10 cellular contexts compared by ENCODE assay signal in the genomic region with DNA sequence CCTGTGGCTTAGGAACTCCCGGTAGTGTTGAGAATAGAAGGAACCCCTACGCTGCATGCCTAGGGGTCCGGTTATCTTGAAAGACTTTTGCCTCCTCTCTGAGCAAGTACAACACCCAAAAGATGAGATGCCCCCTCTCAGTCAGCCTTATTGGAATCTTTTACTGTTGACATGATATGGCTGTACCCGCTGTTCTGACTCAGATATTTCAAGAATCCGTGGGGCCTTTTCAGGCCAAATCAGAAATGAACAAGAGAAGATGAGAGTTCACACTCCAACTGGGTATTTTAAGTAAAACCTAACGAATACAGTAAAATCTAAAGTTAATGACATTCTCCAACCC.
DNase-seq lines count a peak whose midpoint lies in the region; ATAC-seq and TF ChIP-seq lines count a peak whose summit lies in the region.
"Had no signal": no experiment of that assay in that cellular context is flagged by ENCODE, and none has a peak within 500 bp of the region (broad histone marks: within the 10 kb centered on the region; RNA-seq: fewer than 3 reads in every experiment).

No MANE protein-coding gene starts in this region.

- H3K4me3 ChIP-seq in GM08714 (ENCODE audit: low read length) = peak overlapping the region; percentile 46; the same call in 1 of the 2 replicates
- H3K4me3 ChIP-seq in HUES48 (ENCODE audit: low read depth, low read length) = peak overlapping the region; percentile 61
- H3K4me3 ChIP-seq in coronary artery = peak overlapping the region; percentile 54
- H3K4me3 ChIP-seq in neuronal stem cell (ENCODE audit: low read length in 2 of 2) = peak overlapping the region in 1 of 2 donors; percentile 6
- peak overlapping the region in 2 of 4 donors; percentile 32 to 40 for H3K4me3 ChIP-seq in tibial nerve

- no CpG with 5 or more reads among the region's 6 CpGs for WGBS in neuronal stem cell (ENCODE audit: extremely low coverage in 2 of 2, insufficient read length in 2 of 2, insufficient replicate concordance in 1 of 2), 2 donors
- WGBS in tibial nerve, 2 donors = 54 to 63% methylated on average over 6 of the region's 6 CpGs

- no peak for TF ChIP-seq EP300 in tibial nerve (IDR thresholded peaks at IDR 0.05)

- H2AK5ac ChIP-seq in neuronal stem cell (ENCODE audit: low read depth, low read length) = no peak overlapping the region

- H3K9me3 ChIP-seq in HUES48 (ENCODE audit: control insufficient read depth, insufficient read depth, low read length) (no peaks in the 10 kb centered on the region), neuronal stem cell (replicated peaks in 1 of 2; ENCODE audit: control insufficient read depth in 2 of 2, insufficient read depth in 1 of 2, low read depth in 1 of 2, low read length in 2 of 2) (no peaks in the 10 kb centered on the region), tibial nerve (peaks cover 0 to 18% (median 0%) of the 10 kb centered on the region in 4 donors)

- H2BK120ac ChIP-seq in neuronal stem cell (ENCODE audit: low read depth, low read length) = no peak overlapping the region

- H4K91ac ChIP-seq in neuronal stem cell (ENCODE audit: low read depth, low read length, poor library complexity) = no peak overlapping the region

- H3K23ac ChIP-seq in neuronal stem cell (ENCODE audit: low read depth, low read length, poor library complexity) = no peak overlapping the region

- ATAC-seq in HG03521 (IDR thresholded peaks at IDR 0.05; ENCODE audit: unreplicated experiment) = no peak
- ATAC-seq: HCT116 had no signal

- no peak for TF ChIP-seq POLR2A in tibial nerve (IDR thresholded peaks at IDR 0.05)

- no peak overlapping the region for H4K8ac ChIP-seq in neuronal stem cell (ENCODE audit: low read depth, low read length)

- H3K18ac ChIP-seq in neuronal stem cell (ENCODE audit: low read length) = no peak overlapping the region

- H3K36me3 ChIP-seq in HUES48 (ENCODE audit: control insufficient read depth, insufficient read depth, low read length) (no peaks in the 10 kb centered on the region), neuronal stem cell (replicated peaks in 1 of 2; ENCODE audit: control insufficient read depth in 2 of 2, insufficient read depth in 2 of 2, low read length in 2 of 2) (no peaks in the 10 kb centered on the region), tibial nerve (no peaks in the 10 kb centered on the region)

- peak overlapping the region; percentile 62 for H3K4me2 ChIP-seq in neuronal stem cell (ENCODE audit: insufficient read depth, low read length, poor library complexity, severe bottlenecking)

- H2BK15ac ChIP-seq in neuronal stem cell (ENCODE audit: low read length) = no peak overlapping the region

- H3K27ac ChIP-seq in HUES48 (ENCODE audit: low read depth, low read length) = no peak overlapping the region
- H3K27ac ChIP-seq in coronary artery = no peak overlapping the region
- H3K27ac ChIP-seq in neuronal stem cell (replicated peaks; ENCODE audit: low read length) = no peak overlapping the region
- H3K27ac ChIP-seq in tibial nerve = no peak overlapping the region

- H3K27me3 ChIP-seq in HUES48 (ENCODE audit: control insufficient read depth, insufficient read depth, low read length) (peaks cover 43% of the 10 kb centered on the region), neuronal stem cell (ENCODE audit: control insufficient read depth in 3 of 3, insufficient read depth in 3 of 3, low read depth in 1 of 3, low read length in 3 of 3) (peaks cover 2 to 37% (median 28%) of the 10 kb centered on the region in 3 experiments), tibial nerve (peaks cover 0 to 46% of the 10 kb centered on the region in 2 donors)

- no peak overlapping the region for H2AFZ ChIP-seq in neuronal stem cell (ENCODE audit: low read length)

- H3K4ac ChIP-seq in neuronal stem cell (ENCODE audit: low read length) = no peak overlapping the region

- TF ChIP-seq CTCF in coronary artery (IDR thresholded peaks at IDR 0.05) (no peak), tibial nerve (IDR thresholded peaks at IDR 0.05) (no peak)

- no peak overlapping the region for H2BK5ac ChIP-seq in neuronal stem cell (ENCODE audit: low read length)

- no peaks in the 10 kb centered on the region for H3K79me1 ChIP-seq in neuronal stem cell (ENCODE audit: low read depth, low read length)

- DNase-seq in coronary artery (ENCODE audit: low spot score) (no peak), neuronal stem cell (ENCODE audit: low spot score) (no peak), KBM-7 (no peak), tibial nerve (ENCODE audit: low spot score in 2 of 2) (no peak), EL (no peak)
- DNase-seq: DMS53 had no signal

- no peak overlapping the region for H2BK12ac ChIP-seq in neuronal stem cell (ENCODE audit: low read length)

- in situ Hi-C loops in KBM-7 (cut with MboI; ENCODE audit: low pct_unique_long_range_greater_than_20kb, low sequenced_read_pairs) = no loop called here

- H3K4me1 ChIP-seq in HUES48 (ENCODE audit: control insufficient read depth, insufficient read depth, low read length) (peaks cover 8% of the 10 kb centered on the region), neuronal stem cell (ENCODE audit: control insufficient read depth in 2 of 2, insufficient read depth in 1 of 2, low read depth in 1 of 2, low read length in 2 of 2) (peaks cover 0 to 7% of the 10 kb centered on the region in 2 donors), tibial nerve (peaks cover 0 to 13% (median 0%) of the 10 kb centered on the region in 4 donors)

- H3K9ac ChIP-seq in HUES48 (ENCODE audit: low read depth, low read length) (peak overlapping the region; percentile 17), neuronal stem cell (ENCODE audit: low read depth, low read length, poor library complexity) (no peak overlapping the region)

- no peak overlapping the region for H3K14ac ChIP-seq in neuronal stem cell (ENCODE audit: low read length)
